17 cellular contexts compared by ENCODE assay signal in the genomic region with DNA sequence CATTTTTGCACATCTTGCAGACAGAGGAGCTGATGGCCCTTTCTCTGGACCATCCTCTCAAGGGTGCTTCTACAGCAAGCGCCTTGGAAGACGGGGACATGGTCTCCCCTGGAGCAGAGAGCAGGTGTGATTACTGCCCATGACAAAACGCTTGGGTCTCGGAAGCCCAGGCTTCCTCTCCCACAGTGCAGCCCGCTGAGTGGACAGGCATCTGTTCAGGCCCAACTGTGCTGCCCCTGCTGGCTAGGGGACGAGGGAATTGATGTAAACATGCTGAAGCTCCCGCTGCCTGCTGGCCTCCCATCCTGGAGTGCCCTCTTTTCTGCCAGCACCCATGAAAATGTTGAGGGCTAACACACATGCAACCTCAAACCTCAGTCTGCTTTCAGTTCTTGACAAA. TPM values are rescaled to one million over a fixed set of nuclear protein-coding genes. Genes with fewer than 3 reads are reported as not detected.
DNase-seq lines count a peak whose midpoint lies in the region; ATAC-seq and TF ChIP-seq lines count a peak whose summit lies in the region.
"Had no signal": no experiment of that assay in that cellular context is flagged by ENCODE, and none has a peak within 500 bp of the region (broad histone marks: within the 10 kb centered on the region; RNA-seq: fewer than 3 reads in every experiment).

No MANE protein-coding gene starts in this region.

- H3K36me3 Mint-ChIP-seq in natural killer cell treated with Interleukin-12 subunit alpha and Interleukin-12 subunit beta and Interleukin-15 and Interleukin-18, amount 100 ng/mL, for 72 hours, result no peaks in the 10 kb centered on the region
- H3K36me3 Mint-ChIP-seq in natural killer cell (no peaks in the 10 kb centered on the region), endodermal cell (ENCODE audit: low read depth) (no peaks in the 10 kb centered on the region), neural progenitor cell (no peaks in the 10 kb centered on the region)

- H3K79me2 ChIP-seq in neural progenitor cell (ENCODE audit: low read depth), result no peaks in the 10 kb centered on the region

- 81 to 90% methylated on average over 5 to 7 of the region's 7 CpGs for WGBS in endodermal cell (ENCODE audit: insufficient coverage in 1 of 2, insufficient read length in 1 of 2), 2 experiments

- H3K9me3 ChIP-seq in endodermal cell (ENCODE audit: control insufficient read depth, low read length), result no peaks in the 10 kb centered on the region
- H3K9me3 ChIP-seq in neural progenitor cell (ENCODE audit: low read depth), result no peaks in the 10 kb centered on the region

- intact Hi-C loops in natural killer cell (cut with micrococcal nuclease), result no loop called here

- no peak overlapping the region for H3K4me3 Mint-ChIP-seq in natural killer cell treated with Interleukin-12 subunit alpha and Interleukin-12 subunit beta and Interleukin-15 and Interleukin-18, amount 100 ng/mL, for 72 hours
- H3K4me3 Mint-ChIP-seq in natural killer cell, result no peak overlapping the region
- no peak overlapping the region for H3K4me3 Mint-ChIP-seq in endodermal cell
- H3K4me3 Mint-ChIP-seq in neural progenitor cell, result no peak overlapping the region
- H3K4me3 Mint-ChIP-seq: HFFc6, IgD-negative memory B cell had no signal

- H3K4me1 ChIP-seq in endodermal cell (ENCODE audit: control insufficient read depth, insufficient read depth, low read length) (no peaks in the 10 kb centered on the region), neural progenitor cell (no peaks in the 10 kb centered on the region)

- H3F3A ChIP-seq in neural progenitor cell (ENCODE audit: low read depth), result no peaks in the 10 kb centered on the region

- peaks cover 0 to 15% of the 10 kb centered on the region in 2 donors for H3K4me1 Mint-ChIP-seq in natural killer cell treated with Interleukin-12 subunit alpha and Interleukin-12 subunit beta and Interleukin-15 and Interleukin-18, amount 100 ng/mL, for 72 hours (ENCODE audit: low read depth in 2 of 2)
- no peaks in the 10 kb centered on the region for H3K4me1 Mint-ChIP-seq in natural killer cell
- H3K4me1 Mint-ChIP-seq in endodermal cell, result no peaks in the 10 kb centered on the region
- H3K4me1 Mint-ChIP-seq in neural progenitor cell, result no peaks in the 10 kb centered on the region

- no peaks in the 10 kb centered on the region for H3K27me3 Mint-ChIP-seq in natural killer cell treated with Interleukin-12 subunit alpha and Interleukin-12 subunit beta and Interleukin-15 and Interleukin-18, amount 100 ng/mL, for 72 hours
- H3K27me3 Mint-ChIP-seq in natural killer cell (ENCODE audit: low read depth in 2 of 2) (no peaks in the 10 kb centered on the region), endodermal cell (ENCODE audit: insufficient read depth) (no peaks in the 10 kb centered on the region), neural progenitor cell (ENCODE audit: insufficient read depth, low read depth) (peaks cover 10% of the 10 kb centered on the region)
- H3K27me3 Mint-ChIP-seq: IgD-negative memory B cell had no signal

- TF ChIP-seq CTCF in natural killer cell (IDR thresholded peaks at IDR 0.05) (no peak), endodermal cell (conservative IDR thresholded peaks at IDR 0.05) (peak; percentile 33), neural progenitor cell (IDR thresholded peaks at IDR 0.05) (no peak)

- no peak overlapping the region for H3K4me2 ChIP-seq in neural progenitor cell

- H3K4me3 ChIP-seq in endodermal cell (ENCODE audit: low read length) (no peak overlapping the region), neural progenitor cell (no peak overlapping the region)

- DNase-seq in natural killer cell treated with Interleukin-12 subunit alpha and Interleukin-12 subunit beta and Interleukin-15 and Interleukin-18, amount 100 ng/mL, for 72 hours (ENCODE audit: low spot score), result peak; percentile 44
- DNase-seq in natural killer cell, result no peak
- peak; percentile 47 for DNase-seq in endodermal cell
- no peak for DNase-seq in neural progenitor cell (ENCODE audit: low spot score)
- no peak for DNase-seq in stimulated activated CD4-positive, alpha-beta T cell treated with anti-CD3 and anti-CD28 coated beads, Interleukin-2, amount 100 ng/mL, for 48 hours
- DNase-seq in H4 (ENCODE audit: low spot score), result no peak
- DNase-seq: C1 segment of cervical spinal cord, HFFc6, NCI-H1092 treated with DMSO at 0.1 percent for 48 hours, NCI-H187, NCI-H2227 treated with DMSO at 0.1 percent for 48 hours, NCI-H82, PC-3, RPMI8226 had no signal

- no peaks in the 10 kb centered on the region for H3K36me3 ChIP-seq in endodermal cell (ENCODE audit: control insufficient read depth, insufficient read depth, low read length)
- no peaks in the 10 kb centered on the region for H3K36me3 ChIP-seq in neural progenitor cell

- ATAC-seq in natural killer cell treated with Interleukin-12 subunit alpha and Interleukin-12 subunit beta and Interleukin-15 and Interleukin-18, amount 100 ng/mL, for 72 hours, result no peak
- no peak for ATAC-seq in natural killer cell
- ATAC-seq in HG03342 (IDR thresholded peaks at IDR 0.05; ENCODE audit: unreplicated experiment), result no peak
- ATAC-seq: PC-3 had no signal

- H3K9ac ChIP-seq in endodermal cell (ENCODE audit: extremely low read depth, low read length, poor library complexity, severe bottlenecking), result no peak overlapping the region
- H3K9ac ChIP-seq in neural progenitor cell, result no peak overlapping the region

- H3K27ac ChIP-seq in endodermal cell (ENCODE audit: low read depth, low read length), result no peak overlapping the region
- H3K27ac ChIP-seq in neural progenitor cell, result no peak overlapping the region
- H3K27ac ChIP-seq: HL-60 had no signal

- no peaks in the 10 kb centered on the region for H3K9me3 Mint-ChIP-seq in natural killer cell treated with Interleukin-12 subunit alpha and Interleukin-12 subunit beta and Interleukin-15 and Interleukin-18, amount 100 ng/mL, for 72 hours
- H3K9me3 Mint-ChIP-seq in natural killer cell (no peaks in the 10 kb centered on the region), endodermal cell (no peaks in the 10 kb centered on the region), neural progenitor cell (no peaks in the 10 kb centered on the region)
- H3K9me3 Mint-ChIP-seq: HFFc6, IgD-negative memory B cell had no signal

- no peaks in the 10 kb centered on the region for H4K20me1 ChIP-seq in neural progenitor cell (ENCODE audit: low read depth)

- H2AFZ ChIP-seq in neural progenitor cell (replicated peaks), result peak overlapping the region; percentile 42

- no peak overlapping the region for H3K27ac Mint-ChIP-seq in natural killer cell treated with Interleukin-12 subunit alpha and Interleukin-12 subunit beta and Interleukin-15 and Interleukin-18, amount 100 ng/mL, for 72 hours
- H3K27ac Mint-ChIP-seq in natural killer cell (no peak overlapping the region), endodermal cell (no peak overlapping the region), neural progenitor cell (no peak overlapping the region)
- H3K27ac Mint-ChIP-seq: HFFc6, IgD-negative memory B cell had no signal

- H3K27me3 ChIP-seq in endodermal cell (ENCODE audit: control insufficient read depth, insufficient read depth, low read length, poor library complexity, severe bottlenecking), result no peaks in the 10 kb centered on the region
- H3K27me3 ChIP-seq in neural progenitor cell, result no peaks in the 10 kb centered on the region

RNA-seq across cellular contexts. Expression of gene IL15RA, which starts 14.3 kb away (rescaled TPM):
- 100 to 1,000 TPM in 1 of 2 donors, 10 to 100 TPM in 1; 56.7 to 125 TPM for total RNA-seq in natural killer cell treated with Interleukin-12 subunit alpha and Interleukin-12 subunit beta and Interleukin-15 and Interleukin-18, amount 100 ng/mL, for 72 hours
- total RNA-seq in natural killer cell (10 to 100 TPM; 10.7 to 11.8 (median 11.3) TPM), endodermal cell (under 1 TPM; 0.35 to 0.37 TPM), neural progenitor cell (ENCODE audit: low replicate concordance) (not detected in 2 replicates)
- polyA plus RNA-seq in endodermal cell (2013, experiment 1 of 2), result not detected
- not detected for polyA plus RNA-seq in endodermal cell (2013, experiment 2 of 2)
- 14.4 and 18.6 TPM in 2 replicates for total RNA-seq in H4 (2014; rRNA removed; shearing (Covaris generic))

Comparison
In these comparisons a context has a peak if more than half of its experiments do, and no peak if none do; other contexts are left out.
1. DNase-seq: peak in natural killer cell treated with Interleukin-12 subunit alpha and Interleukin-12 subunit beta and Interleukin-15 and Interleukin-18, amount 100 ng/mL, for 72 hours (single experiment) and endodermal cell (single experiment); none in natural killer cell (single experiment), neural progenitor cell (single experiment), stimulated activated CD4-positive, alpha-beta T cell treated with anti-CD3 and anti-CD28 coated beads, Interleukin-2, amount 100 ng/mL, for 48 hours (0 of 2) and H4 (single experiment).
2. RNA of gene IL15RA, which starts 14.3 kb away (total RNA-seq): 56.7 to 125 TPM in natural killer cell treated with Interleukin-12 subunit alpha and Interleukin-12 subunit beta and Interleukin-15 and Interleukin-18, amount 100 ng/mL, for 72 hours, 14.4 to 18.6 TPM in H4 and 10.7 to 11.8 TPM in natural killer cell; 0.35 to 0.37 TPM in endodermal cell and not detected in neural progenitor cell; every median in the first group is over 4 times any median in the second.